Comparison of ENCODE assay signal across 21 cellular contexts in genomic region chr9:133065070-133065388, GRCh38. TPM values are rescaled to one million over a fixed set of nuclear protein-coding genes. Genes with fewer than 3 reads are reported as not detected.
DNase-seq lines count a peak whose midpoint lies in the region; ATAC-seq and TF ChIP-seq lines count a peak whose summit lies in the region.
"Had no signal": no experiment of that assay in that cellular context is flagged by ENCODE, and none has a peak within 500 bp of the region (broad histone marks: within the 10 kb centered on the region; RNA-seq: fewer than 3 reads in every experiment).

No MANE protein-coding gene starts in this region.

- H3K9me3 ChIP-seq in BLaER1 (no peaks in the 10 kb centered on the region), lower lobe of right lung (no peaks in the 10 kb centered on the region), spleen (no peaks in the 10 kb centered on the region), breast epithelium (no peaks in the 10 kb centered on the region)
- H3K9me3 ChIP-seq: A549 had no signal

- H3K27me3 Mint-ChIP-seq in WTC11 (ENCODE audit: low read depth): no peaks in the 10 kb centered on the region

- no peak overlapping the region; the same call in 1 of the 2 replicates for H3K27ac Mint-ChIP-seq in WTC11
- H3K27ac Mint-ChIP-seq: CD8-positive, alpha-beta T cell had no signal

- intact Hi-C loops in lower lobe of right lung (cut with DNase I): no loop called here
- intact Hi-C loops in spleen (cut with DNase I; ENCODE audit: low total_unique reads): no loop called here
- intact Hi-C loops in breast epithelium (cut with DNase I; ENCODE audit: low total_unique reads): no loop called here

- no peak overlapping the region for H3K4me3 ChIP-seq in BLaER1
- no peak overlapping the region for H3K4me3 ChIP-seq in lower lobe of right lung
- H3K4me3 ChIP-seq in spleen: no peak overlapping the region
- H3K4me3 ChIP-seq in breast epithelium: no peak overlapping the region
- H3K4me3 ChIP-seq: A549, GM12878, GM23248 had no signal

- TF ChIP-seq CTCF in WTC11 (IDR thresholded peaks at IDR 0.05) (no peak), lower lobe of right lung (IDR thresholded peaks at IDR 0.05) (no peak), spleen (IDR thresholded peaks at IDR 0.05 in 8 of 11, conservative IDR thresholded peaks at IDR 0.05 in 3 of 11) (no peak), breast epithelium (IDR thresholded peaks at IDR 0.05) (no peak)

- DNase-seq in WTC11 (ENCODE audit: low spot score) (no peak), lower lobe of right lung (peak; percentile 43), spleen (peak; percentile 51), breast epithelium (ENCODE audit: low spot score in 2 of 2) (no peak)
- no peak for DNase-seq in activated CD4-positive, CD25-positive, alpha-beta regulatory T cell (lab: John Stamatoyannopoulos, UW)
- DNase-seq: AML-193; Calu3; CD8-positive, alpha-beta T cell; DMS 273 treated with DMSO at 0.1 percent for 48 hours; DMS53; DND-41; EL; GM23248; HCEC 1CT; IMR-90; KBM-7 had no signal

- no peaks in the 10 kb centered on the region for H3K36me3 ChIP-seq in BLaER1
- H3K36me3 ChIP-seq in lower lobe of right lung: no peaks in the 10 kb centered on the region
- peaks cover 0 to 9% (median 0%) of the 10 kb centered on the region in 6 donors for H3K36me3 ChIP-seq in spleen
- no peaks in the 10 kb centered on the region for H3K36me3 ChIP-seq in breast epithelium

- no peaks in the 10 kb centered on the region for H3K36me3 Mint-ChIP-seq in WTC11
- H3K36me3 Mint-ChIP-seq: CD8-positive, alpha-beta T cell had no signal

- 82 to 93% (median 88%) methylated on average over 17 of the region's 17 CpGs for WGBS in spleen, 5 donors

- no peak overlapping the region for H3K27ac ChIP-seq in BLaER1
- H3K27ac ChIP-seq in lower lobe of right lung: no peak overlapping the region
- H3K27ac ChIP-seq in spleen: no peak overlapping the region
- H3K27ac ChIP-seq in breast epithelium: no peak overlapping the region
- H3K27ac ChIP-seq: 22Rv1, A549, GM23248 had no signal

- no peak overlapping the region for H3K9ac ChIP-seq in BLaER1
- H3K9ac ChIP-seq: GM23248 had no signal

- H3K4me1 Mint-ChIP-seq in WTC11: peaks cover 18% of the 10 kb centered on the region

- H3K4me1 ChIP-seq in BLaER1 (peaks cover 44% of the 10 kb centered on the region), lower lobe of right lung (no peaks in the 10 kb centered on the region), spleen (peaks cover 0 to 6% (median 6%) of the 10 kb centered on the region in 6 donors), breast epithelium (no peaks in the 10 kb centered on the region)

- no peak for ATAC-seq in WTC11
- ATAC-seq in lower lobe of right lung: no peak
- no peak for ATAC-seq in HG02642 (IDR thresholded peaks at IDR 0.05; ENCODE audit: poor library complexity, unreplicated experiment)
- ATAC-seq: A549; CD8-positive, alpha-beta T cell; GM12878 had no signal

- peaks cover 19% of the 10 kb centered on the region; the same call in 1 of the 2 replicates for H4K20me1 ChIP-seq in BLaER1

- POLR2A ChIA-PET in WTC11 (lab: Charles Lee): no interaction called here

- no peak overlapping the region for H3K4me3 Mint-ChIP-seq in WTC11
- H3K4me3 Mint-ChIP-seq: CD8-positive, alpha-beta T cell had no signal

- CTCF ChIA-PET in WTC11 (lab: Charles Lee): interaction anchor here (1.3 kb wide), 1 partner anchor 16 kb away, joined by 3 read pairs; no protein-coding TSS in a partner anchor

- TF ChIP-seq POLR2A in spleen (IDR thresholded peaks at IDR 0.05): no peak
- TF ChIP-seq POLR2A in breast epithelium (IDR thresholded peaks at IDR 0.05): no peak

- no peaks in the 10 kb centered on the region for H3K27me3 ChIP-seq in BLaER1
- H3K27me3 ChIP-seq in lower lobe of right lung (ENCODE audit: low read depth): no peaks in the 10 kb centered on the region
- no peaks in the 10 kb centered on the region for H3K27me3 ChIP-seq in spleen (replicated peaks in 1 of 7)
- no peaks in the 10 kb centered on the region for H3K27me3 ChIP-seq in breast epithelium

- peak overlapping the region; percentile 81 for H3K4me2 ChIP-seq in BLaER1
- H3K4me2 ChIP-seq: A549 had no signal

- H3K9me3 Mint-ChIP-seq in WTC11: no peaks in the 10 kb centered on the region
- H3K9me3 Mint-ChIP-seq: CD8-positive, alpha-beta T cell had no signal

TF ChIP-seq in WTC11, 78 proteins besides CTCF, POLR2A, EP300 and RAD21:
- TF ChIP-seq PRDM15 (CRISPR knock-in tag; IDR thresholded peaks at IDR 0.05): peak; percentile 80
- no peak for TF ChIP-seq FOXJ3 (CRISPR knock-in tag; IDR thresholded peaks at IDR 0.05; ENCODE audit: borderline replicate concordance)
- TF ChIP-seq GTF2I (CRISPR knock-in tag; conservative IDR thresholded peaks at IDR 0.05): no peak
- TF ChIP-seq ZNF423 (CRISPR knock-in tag; IDR thresholded peaks at IDR 0.05): no peak
TF ChIP-seq in WTC11: peak in this region for 1.

RNA-seq across cellular contexts. Expression of gene CEL, which starts 3.2 kb away (rescaled TPM):
- total RNA-seq in WTC11 (2021) (6.6 to 10.4 TPM (median 8.1 TPM) in 3 replicates), lower lobe of right lung (1.4 TPM), spleen (1 to 10 TPM in 3 of 7 donors, under 1 TPM in 2, not detected in 2; 0.58 to 5.3 (median 1.9) TPM), breast epithelium (under 1 TPM; 0.29 to 0.98 (median 0.32) TPM)
- under 1 TPM; 0.46 to 0.67 (median 0.55) TPM for polyA plus RNA-seq in spleen
- polyA plus RNA-seq: GM23248 had no signal

RNA-seq across cellular contexts. Expression of gene GTF3C5, which starts 34.2 kb away (rescaled TPM):
- total RNA-seq in WTC11 (2021) (86.6 to 104 TPM (median 87.6 TPM) in 3 replicates), lower lobe of right lung (44.8 TPM), spleen (10 to 100 TPM; 40.5 to 64.4 (median 47.6) TPM), breast epithelium (10 to 100 TPM; 43.8 to 74.4 (median 68.2) TPM)
- polyA plus RNA-seq in spleen: 10 to 100 TPM; 34.9 to 52.5 (median 44.4) TPM

RNA-seq across cellular contexts. Expression of gene RALGDS, which starts 56.0 kb away (rescaled TPM):
- total RNA-seq in WTC11 (2021) (19.5 to 23.2 TPM (median 22.9 TPM) in 3 replicates), lower lobe of right lung (71.1 TPM), spleen (10 to 100 TPM; 50.6 to 74.3 (median 60.3) TPM), breast epithelium (10 to 100 TPM; 52.0 to 94.1 (median 79.3) TPM)
- polyA plus RNA-seq in spleen: 10 to 100 TPM; 21.3 to 40.1 (median 27.2) TPM

Comparison
In these comparisons a context has a peak if more than half of its experiments do, and no peak if none do; other contexts are left out.
1. DNase-seq: peak in lower lobe of right lung (single experiment) and spleen (single experiment); none in WTC11 (single experiment), breast epithelium (0 of 2) and activated CD4-positive, CD25-positive, alpha-beta regulatory T cell (0 of 4).